1 cellular context compared by ENCODE assay signal in genomic region chr7:120996333-120996982, GRCh38.
TF ChIP-seq lines count a peak whose summit lies in the region.

No MANE protein-coding gene starts in this region.

TF ChIP-seq in WTC11, 78 proteins besides CTCF, POLR2A, EP300 and RAD21 (continued from another document):
- TF ChIP-seq GABPB1 (CRISPR knock-in tag; IDR thresholded peaks at IDR 0.05) (no peak), ZNF423 (CRISPR knock-in tag; IDR thresholded peaks at IDR 0.05) (no peak), ZNF138 (CRISPR knock-in tag; conservative IDR thresholded peaks at IDR 0.05) (no peak)
